ENCODE assay signal across 8 cellular contexts in genomic region chrX:12946838-12947544, GRCh38. TPM values are rescaled to one million over a fixed set of nuclear protein-coding genes. Genes with fewer than 3 reads are reported as not detected.
DNase-seq lines count a peak whose midpoint lies in the region; ATAC-seq, FAIRE-seq and TF ChIP-seq lines count a peak whose summit lies in the region.

No MANE protein-coding gene starts in this region.

- no peak for FAIRE-seq in small intestine (lab: Jason Lieb, UNC)

- ATAC-seq in GM21717 (IDR thresholded peaks at IDR 0.05; ENCODE audit: unreplicated experiment) (peak; percentile 30), HG03095 (IDR thresholded peaks at IDR 0.05; ENCODE audit: unreplicated experiment) (no peak)

- H3K9ac ChIP-seq in iPS-18a (ENCODE audit: low read length) = peak overlapping the region; percentile 8

- 29 to 36% (median 35%) methylated on average over 5 of the region's 5 CpGs for WGBS in small intestine, 3 donors

- H3K4me1 Mint-ChIP-seq in brain = peaks cover 53% of the 10 kb centered on the region

- no peaks in the 10 kb centered on the region for H3K36me3 Mint-ChIP-seq in brain

- H3K4me1 ChIP-seq in BE2C (peaks cover 5% of the 10 kb centered on the region; the same call in 1 of the 2 replicates), iPS-18a (ENCODE audit: control insufficient read depth, low read depth, low read length) (peaks cover 16% of the 10 kb centered on the region), small intestine (ENCODE audit: control insufficient read depth in 2 of 2, insufficient read depth in 1 of 2, low read depth in 1 of 2, low read length in 1 of 2) (peaks cover 0 to 6% of the 10 kb centered on the region in 2 donors)

- no peaks in the 10 kb centered on the region for H3K9me3 ChIP-seq in BE2C
- H3K9me3 ChIP-seq in iPS-18a (ENCODE audit: control insufficient read depth, low read depth, low read length) = no peaks in the 10 kb centered on the region
- no peaks in the 10 kb centered on the region for H3K9me3 ChIP-seq in small intestine (ENCODE audit: control insufficient read depth, low read depth)

- H3K27ac ChIP-seq in iPS-18a (ENCODE audit: low read length) = no peak overlapping the region
- peak overlapping the region in 1 of 2 donors; percentile 79 for H3K27ac ChIP-seq in small intestine (ENCODE audit: low read depth in 1 of 2, low read length in 1 of 2)

- H3K9me3 Mint-ChIP-seq in brain = peaks cover 0 to 6% (median 0%) of the 10 kb centered on the region in 5 experiments

- peak overlapping the region in 1 of 5 experiments; percentile 34 for H3K4me3 Mint-ChIP-seq in brain

- H3K4me3 ChIP-seq in BE2C (ENCODE audit: low read depth, low read length) = no peak overlapping the region
- no peak overlapping the region for H3K4me3 ChIP-seq in iPS-18a (ENCODE audit: low read length)
- H3K4me3 ChIP-seq in small intestine (ENCODE audit: low read depth in 1 of 2, low read length in 2 of 2) = no peak overlapping the region

- TF ChIP-seq CTCF in BE2C (IDR thresholded peaks at IDR 0.05; ENCODE audit: low read depth, low read length) = peak; percentile 99
- TF ChIP-seq CTCF in brain (conservative IDR thresholded peaks at IDR 0.05) = peak; percentile 94 to 99

- H3K27me3 ChIP-seq in BE2C = no peaks in the 10 kb centered on the region
- no peaks in the 10 kb centered on the region for H3K27me3 ChIP-seq in iPS-18a (ENCODE audit: control insufficient read depth, insufficient read depth, low read length)
- H3K27me3 ChIP-seq in small intestine (ENCODE audit: control insufficient read depth in 2 of 2, insufficient read depth in 2 of 2, low read length in 2 of 2) = no peaks in the 10 kb centered on the region

- H3K27ac Mint-ChIP-seq in brain = peak overlapping the region in 4 of 5 experiments; percentile 43 to 92 (median 87)

- H3K36me3 ChIP-seq in BE2C = no peaks in the 10 kb centered on the region
- no peaks in the 10 kb centered on the region for H3K36me3 ChIP-seq in iPS-18a (ENCODE audit: control insufficient read depth, low read depth, low read length)
- H3K36me3 ChIP-seq in small intestine (ENCODE audit: control insufficient read depth in 2 of 2, insufficient read depth in 2 of 2, low read length in 2 of 2) = no peaks in the 10 kb centered on the region

- peaks cover 2% of the 10 kb centered on the region for H3K27me3 Mint-ChIP-seq in brain

- peak; percentile 63 for DNase-seq in BE2C
- peak; percentile 22 for DNase-seq in NCI-H2081 treated with DMSO at 0.1 percent for 48 hours (lab: John Stamatoyannopoulos, UW)
- DNase-seq in T1000 (lab: John Stamatoyannopoulos, UW) = peak; percentile 46
- peak; percentile 70 for DNase-seq in small intestine

RNA-seq across cellular contexts. Expression of gene TMSB4X, which starts 27.9 kb away (rescaled TPM):
- 656 TPM for polyA plus RNA-seq in BE2C (2012; ENCODE audit: insufficient read depth, insufficient read length, low read depth)
- 3,699 TPM for polyA plus RNA-seq in brain (ENCODE audit: insufficient read depth, low read depth, low replicate concordance)
- 1,000 to 10,000 TPM; 3,848 to 6,707 (median 4,907) TPM for polyA plus RNA-seq in small intestine

RNA-seq across cellular contexts. Expression of gene TLR8, which starts 40.6 kb away (rescaled TPM):
- not detected for polyA plus RNA-seq in BE2C (2012; ENCODE audit: insufficient read depth, insufficient read length, low read depth)
- polyA plus RNA-seq in brain (ENCODE audit: insufficient read depth, low read depth, low replicate concordance) (0.10 TPM), small intestine (under 1 TPM; 0.22 to 0.73 (median 0.27) TPM)
